9 cellular contexts compared by ENCODE assay signal in the genomic region with DNA sequence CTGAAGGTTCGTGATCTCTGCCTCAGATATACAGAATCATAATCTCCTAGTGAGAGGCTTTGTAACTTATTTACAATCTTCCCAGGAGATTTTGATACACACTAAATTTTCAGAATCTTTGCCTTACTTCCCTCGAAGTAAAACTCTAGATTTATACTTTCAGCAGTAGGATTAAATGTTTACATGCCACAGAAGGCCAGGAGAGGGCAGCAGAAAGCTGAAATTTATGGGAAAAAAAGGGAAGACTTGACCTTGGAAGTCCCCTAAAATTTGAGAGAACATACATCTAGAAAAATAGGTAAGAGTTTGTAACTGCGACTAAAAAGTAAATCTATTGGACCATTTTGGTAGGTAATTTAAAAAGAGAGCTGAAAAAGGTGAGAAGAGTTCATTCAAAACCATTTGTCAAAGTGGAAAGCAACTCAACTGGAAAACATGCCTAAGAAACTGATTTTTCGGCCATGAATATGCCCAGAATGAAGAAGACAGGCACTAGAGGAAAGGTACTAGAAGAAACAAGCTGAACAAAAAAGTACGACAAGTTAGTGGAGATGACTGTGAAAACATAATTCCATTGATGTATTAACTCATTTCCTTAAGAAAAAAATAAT.
DNase-seq lines count a peak whose midpoint lies in the region; ATAC-seq and TF ChIP-seq lines count a peak whose summit lies in the region.
"Had no signal": no experiment of that assay in that cellular context is flagged by ENCODE, and none has a peak within 500 bp of the region (broad histone marks: within the 10 kb centered on the region; RNA-seq: fewer than 3 reads in every experiment).

No MANE protein-coding gene starts in this region.

- H3K36me3 ChIP-seq in BJ (ENCODE audit: control insufficient read depth, insufficient read depth, low read length) (no peaks in the 10 kb centered on the region), HCT116 (ENCODE audit: control insufficient read depth in 1 of 2, insufficient read depth in 2 of 2, low read length in 2 of 2) (no peaks in the 10 kb centered on the region), hepatocyte (replicated peaks; ENCODE audit: insufficient read depth, low read depth) (no peaks in the 10 kb centered on the region)

- TF ChIP-seq POLR2A in HCT116 (IDR thresholded peaks at IDR 0.05; ENCODE audit: borderline replicate concordance, extremely low read depth, insufficient read depth, insufficient read length): no peak

- no peak overlapping the region for H3K27ac Mint-ChIP-seq in naive thymus-derived CD8-positive, alpha-beta T cell

- no peak overlapping the region for H3K4me3 Mint-ChIP-seq in naive thymus-derived CD8-positive, alpha-beta T cell

- H3K27me3 Mint-ChIP-seq in naive thymus-derived CD8-positive, alpha-beta T cell: no peaks in the 10 kb centered on the region

- H3K4me3 ChIP-seq in BJ (ENCODE audit: low read depth, low read length): no peak overlapping the region
- H3K4me3 ChIP-seq in HCT116 (replicated peaks in 1 of 2; ENCODE audit: low read depth in 1 of 2, low read length in 2 of 2): no peak overlapping the region
- no peak overlapping the region for H3K4me3 ChIP-seq in hepatocyte

- BruUV-seq in HCT116 (replicated peaks; lab: Mats Ljungman, UMichigan): no TSS peak

- H3K4me1 ChIP-seq in HCT116 (ENCODE audit: control insufficient read depth in 1 of 2, insufficient read depth in 2 of 2, low read length in 2 of 2) (no peaks in the 10 kb centered on the region), hepatocyte (ENCODE audit: insufficient read depth) (no peaks in the 10 kb centered on the region)

- no peak overlapping the region for H3K4me2 ChIP-seq in HCT116 (ENCODE audit: low read length)
- H3K4me2 ChIP-seq in hepatocyte: no peak overlapping the region

- H3K9me3 ChIP-seq in HCT116 (ENCODE audit: control insufficient read depth in 1 of 2, insufficient read depth in 1 of 2, low read depth in 1 of 2, low read length in 2 of 2) (no peaks in the 10 kb centered on the region; a peak in 1 of 4 replicates), hepatocyte (ENCODE audit: low read depth) (no peaks in the 10 kb centered on the region)

- H3K79me2 ChIP-seq in HCT116 (ENCODE audit: insufficient read depth, low read length) (no peaks in the 10 kb centered on the region), hepatocyte (no peaks in the 10 kb centered on the region)

- no peak for DNase-seq in BJ (ENCODE audit: low read depth)
- DNase-seq in HCT116 (ENCODE audit: low read depth, low spot score): peak; percentile 28
- peak; percentile 27 to 53 for DNase-seq in SHP77 (lab: John Stamatoyannopoulos, UW)
- peak; percentile 61 for DNase-seq in hepatocyte (ENCODE audit: low spot score)
- no peak for DNase-seq in omental fat pad (ENCODE audit: low spot score)
- no peak for DNase-seq in naive thymus-derived CD8-positive, alpha-beta T cell
- DNase-seq in activated CD4-positive, alpha-beta T cell treated with anti-CD3 and anti-CD28 coated beads, Interleukin-2, amount 50 U/mL, for 4 hours: no peak

- H2AFZ ChIP-seq in HCT116 (ENCODE audit: low read depth, low read length, poor library complexity, severe bottlenecking): no peak overlapping the region
- H2AFZ ChIP-seq in hepatocyte: no peak overlapping the region

- H3K4me1 Mint-ChIP-seq in naive thymus-derived CD8-positive, alpha-beta T cell: peaks cover 0 to 2% (median 0%) of the 10 kb centered on the region in 4 donors

- H3K27ac ChIP-seq in HCT116 (ENCODE audit: low read depth, low read length) (no peak overlapping the region), hepatocyte (no peak overlapping the region)
- H3K27ac ChIP-seq: epithelial cell of prostate had no signal

- no peaks in the 10 kb centered on the region for H4K20me1 ChIP-seq in HCT116 (ENCODE audit: insufficient read depth)
- H4K20me1 ChIP-seq in hepatocyte (ENCODE audit: insufficient read depth, poor library complexity, severe bottlenecking): no peaks in the 10 kb centered on the region

- ATAC-seq in HCT116 (no peak), HG03175 (IDR thresholded peaks at IDR 0.05; ENCODE audit: unreplicated experiment) (no peak), omental fat pad (ENCODE audit: low FRiP score) (no peak)
- no peak for ATAC-seq in naive thymus-derived CD8-positive, alpha-beta T cell

- H3K9ac ChIP-seq in HCT116 (ENCODE audit: low read length): no peak overlapping the region

- POLR2A ChIA-PET in BJ (lab: Charles Lee) (no interaction called here), HCT116 (lab: Charles Lee) (no interaction called here)
- POLR2A ChIA-PET in naive thymus-derived CD8-positive, alpha-beta T cell (lab: Charles Lee): no interaction called here

- 51% methylated on average over 5 of the region's 5 CpGs for WGBS in hepatocyte (ENCODE audit: low lambda C conversion rate, missing lambda C conversion rate)

- H3K9me2 ChIP-seq in HCT116 (ENCODE audit: insufficient read depth) (no peaks in the 10 kb centered on the region), hepatocyte (replicated peaks; ENCODE audit: insufficient read depth) (no peaks in the 10 kb centered on the region)

- RAD21 ChIA-PET in HCT116 (lab: Charles Lee; ENCODE audit: low non-redundant PET in 1 of 2, low total read pairs in 2 of 2, uncharacterized antibody in 2 of 2, unreplicated experiment in 2 of 2): no interaction called here

- no peaks in the 10 kb centered on the region for H3K36me3 Mint-ChIP-seq in naive thymus-derived CD8-positive, alpha-beta T cell

- CTCF ChIA-PET in BJ (lab: Yijun Ruan, JAX): interaction anchor here (0.6 to 0.9 kb wide), 2 partner anchors 13 to 76 kb away, joined by 3 to 4 read pairs; no protein-coding TSS in a partner anchor
- CTCF ChIA-PET in HCT116 (lab: Charles Lee): interaction anchor here (0.6 to 1.6 kb wide), 4 partner anchors 13 to 1633 kb away, joined by 3 to 4 read pairs (median 4); no protein-coding TSS in a partner anchor

- H3K27me3 ChIP-seq in BJ (ENCODE audit: control insufficient read depth, insufficient read depth, low read length) (no peaks in the 10 kb centered on the region), HCT116 (ENCODE audit: insufficient read depth, low read length) (no peaks in the 10 kb centered on the region), hepatocyte (no peaks in the 10 kb centered on the region)

- TF ChIP-seq CTCF in BJ (IDR thresholded peaks at IDR 0.05; ENCODE audit: insufficient read depth, low read depth, low read length) (peak; percentile 8; the same call in 1 of the 2 replicates), HCT116 (IDR thresholded peaks at IDR 0.05 in 2 of 3, conservative IDR thresholded peaks at IDR 0.05 in 1 of 3; ENCODE audit: borderline replicate concordance in 1 of 3, insufficient read depth in 1 of 3, low read depth in 2 of 3, low read length in 2 of 3) (peak; percentile 11 to 65 (median 37); a peak in 4 of 6 replicates), hepatocyte (IDR thresholded peaks at IDR 0.05; ENCODE audit: poor library complexity) (peak; percentile 90), omental fat pad (IDR thresholded peaks at IDR 0.05) (no peak)

- intact Hi-C loops in HCT116 (cut with micrococcal nuclease): loop anchor here (1.0 to 2.0 kb wide), 2 partner anchors 481 to 1255 kb away; no protein-coding TSS in a partner anchor

- TF ChIP-seq RAD21 in HCT116 (IDR thresholded peaks at IDR 0.05; ENCODE audit: low read depth): peak; percentile 53

- peaks cover 0 to 10% (median 0%) of the 10 kb centered on the region in 9 donors for H3K9me3 Mint-ChIP-seq in naive thymus-derived CD8-positive, alpha-beta T cell

TF ChIP-seq in HCT116, 20 proteins besides CTCF, POLR2A, EP300 and RAD21 (continues in another document):
- TF ChIP-seq, protein P1, sequence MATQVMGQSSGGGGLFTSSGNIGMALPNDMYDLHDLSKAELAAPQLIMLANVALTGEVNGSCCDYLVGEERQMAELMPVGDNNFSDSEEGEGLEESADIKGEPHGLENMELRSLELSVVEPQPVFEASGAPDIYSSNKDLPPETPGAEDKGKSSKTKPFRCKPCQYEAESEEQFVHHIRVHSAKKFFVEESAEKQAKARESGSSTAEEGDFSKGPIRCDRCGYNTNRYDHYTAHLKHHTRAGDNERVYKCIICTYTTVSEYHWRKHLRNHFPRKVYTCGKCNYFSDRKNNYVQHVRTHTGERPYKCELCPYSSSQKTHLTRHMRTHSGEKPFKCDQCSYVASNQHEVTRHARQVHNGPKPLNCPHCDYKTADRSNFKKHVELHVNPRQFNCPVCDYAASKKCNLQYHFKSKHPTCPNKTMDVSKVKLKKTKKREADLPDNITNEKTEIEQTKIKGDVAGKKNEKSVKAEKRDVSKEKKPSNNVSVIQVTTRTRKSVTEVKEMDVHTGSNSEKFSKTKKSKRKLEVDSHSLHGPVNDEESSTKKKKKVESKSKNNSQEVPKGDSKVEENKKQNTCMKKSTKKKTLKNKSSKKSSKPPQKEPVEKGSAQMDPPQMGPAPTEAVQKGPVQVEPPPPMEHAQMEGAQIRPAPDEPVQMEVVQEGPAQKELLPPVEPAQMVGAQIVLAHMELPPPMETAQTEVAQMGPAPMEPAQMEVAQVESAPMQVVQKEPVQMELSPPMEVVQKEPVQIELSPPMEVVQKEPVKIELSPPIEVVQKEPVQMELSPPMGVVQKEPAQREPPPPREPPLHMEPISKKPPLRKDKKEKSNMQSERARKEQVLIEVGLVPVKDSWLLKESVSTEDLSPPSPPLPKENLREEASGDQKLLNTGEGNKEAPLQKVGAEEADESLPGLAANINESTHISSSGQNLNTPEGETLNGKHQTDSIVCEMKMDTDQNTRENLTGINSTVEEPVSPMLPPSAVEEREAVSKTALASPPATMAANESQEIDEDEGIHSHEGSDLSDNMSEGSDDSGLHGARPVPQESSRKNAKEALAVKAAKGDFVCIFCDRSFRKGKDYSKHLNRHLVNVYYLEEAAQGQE (IDR thresholded peaks at IDR 0.05; ENCODE audit: low read depth): no peak
- no peak for TF ChIP-seq ZNF274 (IDR thresholded peaks at IDR 0.05; ENCODE audit: low read depth, low read length)
- TF ChIP-seq, protein P2, sequence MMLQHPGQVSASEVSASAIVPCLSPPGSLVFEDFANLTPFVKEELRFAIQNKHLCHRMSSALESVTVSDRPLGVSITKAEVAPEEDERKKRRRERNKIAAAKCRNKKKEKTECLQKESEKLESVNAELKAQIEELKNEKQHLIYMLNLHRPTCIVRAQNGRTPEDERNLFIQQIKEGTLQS (IDR thresholded peaks at IDR 0.05): no peak
- TF ChIP-seq POLR2AphosphoS5 (IDR thresholded peaks at IDR 0.05; ENCODE audit: low read depth, low read length): no peak

Comparison
In these comparisons a context has a peak if more than half of its experiments do, and no peak if none do; other contexts are left out.
1. DNase-seq: peak in HCT116 (single experiment), SHP77 (2 of 2) and hepatocyte (single experiment); none in BJ (single experiment), omental fat pad (single experiment), naive thymus-derived CD8-positive, alpha-beta T cell (0 of 10) and activated CD4-positive, alpha-beta T cell treated with anti-CD3 and anti-CD28 coated beads, Interleukin-2, amount 50 U/mL, for 4 hours (0 of 2).
2. CTCF ChIP-seq: peak in BJ (single experiment), HCT116 (3 of 3) and hepatocyte (single experiment); none in omental fat pad (0 of 3).